Comparison of ENCODE assay signal across 13 cellular contexts in the genomic region with DNA sequence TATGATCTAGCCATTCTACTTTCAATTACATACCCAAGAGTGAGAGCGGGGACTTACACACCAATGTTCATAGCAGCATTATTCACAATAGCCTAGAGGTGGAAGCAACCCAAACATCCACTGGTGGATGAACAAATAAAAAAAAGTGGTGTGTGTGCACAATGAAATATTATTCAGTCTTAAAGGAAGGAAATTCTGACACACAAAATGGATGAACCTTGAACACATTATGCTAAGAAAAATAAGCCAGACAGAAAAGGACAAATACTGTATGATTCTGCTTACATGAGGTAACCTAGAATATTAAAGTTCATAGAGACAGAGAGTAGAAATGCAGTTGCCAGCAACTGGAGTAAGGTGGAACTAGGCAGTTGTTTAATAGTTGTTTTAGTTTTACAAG.
"Had no signal": no experiment of that assay in that cellular context is flagged by ENCODE, and none has a peak within 500 bp of the region (broad histone marks: within the 10 kb centered on the region; RNA-seq: fewer than 3 reads in every experiment).

No MANE protein-coding gene starts in this region.

- H3K27me3 Mint-ChIP-seq: activated CD4-positive, alpha-beta memory T cell treated with anti-CD3 and anti-CD28 coated beads, Interleukin-2, amount 10 ng/mL, durations not matched to agents 7 days and 5 days had no signal

- H3K4me3 Mint-ChIP-seq: activated CD4-positive, alpha-beta memory T cell treated with anti-CD3 and anti-CD28 coated beads, Interleukin-2, amount 10 ng/mL, durations not matched to agents 7 days and 5 days; nephron progenitor cell had no signal

- DNase-seq: activated CD4-positive, alpha-beta memory T cell treated with anti-CD3 and anti-CD28 coated beads, Interleukin-2, amount 10 ng/mL, durations not matched to agents 7 days and 5 days; activated CD4-positive, CD25-positive, alpha-beta regulatory T cell treated with anti-CD3 and anti-CD28 coated beads, Interleukin-2, amount 50 U/mL, for 72 hours; activated CD8-positive, alpha-beta memory T cell treated with anti-CD3 and anti-CD28 coated beads, Interleukin-2, amount 50 U/mL, for 48 hours; activated effector memory CD4-positive, alpha-beta T cell treated with anti-CD3 and anti-CD28 coated beads, Interleukin-2, amount 50 U/mL, for 16 hours; caudate nucleus; effector memory CD4-positive, alpha-beta T cell; gastrocnemius medialis; left ventricle myocardium superior; mesendoderm; nephron progenitor cell; stimulated activated CD4-positive, alpha-beta T cell treated with anti-CD3 and anti-CD28 coated beads, Interleukin-15, amount 100 ng/mL, for 24 hours; stimulated activated CD4-positive, alpha-beta T cell treated with anti-CD3 and anti-CD28 coated beads, Interleukin-4, amount 100 ng/mL, for 4 hours; tibial artery had no signal

- H3K27ac Mint-ChIP-seq: activated CD4-positive, alpha-beta memory T cell treated with anti-CD3 and anti-CD28 coated beads, Interleukin-2, amount 10 ng/mL, durations not matched to agents 7 days and 5 days; nephron progenitor cell had no signal

- H3K9me3 Mint-ChIP-seq: activated CD4-positive, alpha-beta memory T cell treated with anti-CD3 and anti-CD28 coated beads, Interleukin-2, amount 10 ng/mL, durations not matched to agents 7 days and 5 days; nephron progenitor cell had no signal

- ATAC-seq: gastrocnemius medialis, left ventricle myocardium superior had no signal
